15 cellular contexts compared by ENCODE assay signal in the genomic region with DNA sequence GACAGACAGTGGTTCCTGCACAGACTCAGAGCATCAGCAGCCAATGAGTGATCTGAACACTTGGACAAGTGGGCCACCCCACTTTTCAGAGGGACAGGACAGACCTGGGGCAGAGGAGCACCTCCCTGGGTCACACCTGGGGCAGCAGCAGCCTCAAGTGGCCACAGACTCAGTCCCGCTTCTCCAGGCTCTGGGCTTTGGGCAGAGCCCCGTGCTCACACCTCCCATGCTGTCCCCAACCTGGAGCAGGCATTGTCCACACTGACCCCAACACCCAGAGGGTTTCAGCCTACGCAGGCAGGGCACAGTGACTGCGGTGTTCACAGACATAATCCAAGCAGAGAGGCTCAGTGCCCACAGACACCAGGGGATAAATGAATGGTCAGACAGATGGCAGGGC.
DNase-seq lines count a peak whose midpoint lies in the region; ATAC-seq and TF ChIP-seq lines count a peak whose summit lies in the region.
"Had no signal": no experiment of that assay in that cellular context is flagged by ENCODE, and none has a peak within 500 bp of the region (broad histone marks: within the 10 kb centered on the region; RNA-seq: fewer than 3 reads in every experiment).

No MANE protein-coding gene starts in this region.

- H3K27ac Mint-ChIP-seq in natural killer cell treated with Interleukin-12 subunit alpha and Interleukin-12 subunit beta and Interleukin-15 and Interleukin-18, amount 100 ng/mL, for 72 hours, result no peak overlapping the region
- no peak overlapping the region for H3K27ac Mint-ChIP-seq in natural killer cell
- no peak overlapping the region for H3K27ac Mint-ChIP-seq in CD8-positive, alpha-beta T cell

- H3K27me3 ChIP-seq in neuronal stem cell (ENCODE audit: control insufficient read depth in 3 of 3, insufficient read depth in 3 of 3, low read depth in 1 of 3, low read length in 3 of 3), result no peaks in the 10 kb centered on the region
- H3K27me3 ChIP-seq in CD8-positive, alpha-beta T cell (ENCODE audit: insufficient read depth, low read length), result peaks cover 3% of the 10 kb centered on the region
- H3K27me3 ChIP-seq: BLaER1 had no signal

- H3K36me3 Mint-ChIP-seq in natural killer cell treated with Interleukin-12 subunit alpha and Interleukin-12 subunit beta and Interleukin-15 and Interleukin-18, amount 100 ng/mL, for 72 hours, result peaks cover 4% of the 10 kb centered on the region
- no peaks in the 10 kb centered on the region for H3K36me3 Mint-ChIP-seq in natural killer cell
- no peaks in the 10 kb centered on the region for H3K36me3 Mint-ChIP-seq in CD8-positive, alpha-beta T cell
- H3K36me3 Mint-ChIP-seq: CD14-positive monocyte; CD4-positive, alpha-beta memory T cell had no signal

- H2BK120ac ChIP-seq in neuronal stem cell (ENCODE audit: low read depth, low read length), result no peak overlapping the region

- H3K14ac ChIP-seq in neuronal stem cell (ENCODE audit: low read length), result no peak overlapping the region

- peak; percentile 34 to 55 for ATAC-seq in natural killer cell treated with Interleukin-12 subunit alpha and Interleukin-12 subunit beta and Interleukin-15 and Interleukin-18, amount 100 ng/mL, for 72 hours
- ATAC-seq in natural killer cell, result no peak
- ATAC-seq in esophagus mucosa, result peak; percentile 26
- no peak for ATAC-seq in CD8-positive, alpha-beta T cell
- ATAC-seq: GM12878 had no signal

- no peak overlapping the region for H3K4me3 ChIP-seq in neuronal stem cell (ENCODE audit: low read length in 2 of 2)
- no peak overlapping the region for H3K4me3 ChIP-seq in CD8-positive, alpha-beta T cell (ENCODE audit: low read depth, low read length)
- H3K4me3 ChIP-seq: BLaER1, GM12878, HAP-1 had no signal

- DNase-seq in natural killer cell treated with Interleukin-12 subunit alpha and Interleukin-12 subunit beta and Interleukin-15 and Interleukin-18, amount 100 ng/mL, for 72 hours (ENCODE audit: low spot score), result no peak
- no peak for DNase-seq in natural killer cell
- DNase-seq in neuronal stem cell (ENCODE audit: low spot score), result no peak
- DNase-seq in erythroblast (lab: John Stamatoyannopoulos, UW), result no peak
- no peak for DNase-seq in activated CD4-positive, alpha-beta T cell treated with anti-CD3 and anti-CD28 coated beads for 48 hours
- DNase-seq in CD8-positive, alpha-beta T cell, result no peak
- DNase-seq: 8988T; Calu3; CD4-positive, alpha-beta memory T cell; DMS79 treated with DMSO at 0.1 percent for 48 hours had no signal

- no peak overlapping the region for H4K8ac ChIP-seq in neuronal stem cell (ENCODE audit: low read depth, low read length)

- peaks cover 0 to 2% of the 10 kb centered on the region in 2 donors for H3K9me3 ChIP-seq in neuronal stem cell (replicated peaks in 1 of 2; ENCODE audit: control insufficient read depth in 2 of 2, insufficient read depth in 1 of 2, low read depth in 1 of 2, low read length in 2 of 2)
- no peaks in the 10 kb centered on the region for H3K9me3 ChIP-seq in CD8-positive, alpha-beta T cell (ENCODE audit: low read length)
- H3K9me3 ChIP-seq: BLaER1, HAP-1 had no signal

- no peak overlapping the region for H3K4me3 Mint-ChIP-seq in natural killer cell treated with Interleukin-12 subunit alpha and Interleukin-12 subunit beta and Interleukin-15 and Interleukin-18, amount 100 ng/mL, for 72 hours
- H3K4me3 Mint-ChIP-seq in natural killer cell, result no peak overlapping the region
- no peak overlapping the region for H3K4me3 Mint-ChIP-seq in CD8-positive, alpha-beta T cell
- H3K4me3 Mint-ChIP-seq: CD14-positive monocyte; CD4-positive, alpha-beta memory T cell had no signal

- no peak for TF ChIP-seq POLR2A in erythroblast (IDR thresholded peaks at IDR 0.05; ENCODE audit: low read length)

- intact Hi-C loops in natural killer cell (cut with micrococcal nuclease), result no loop called here
- intact Hi-C loops in CD8-positive, alpha-beta T cell (cut with DNase I, micrococcal nuclease), result no loop called here

- H2BK15ac ChIP-seq in neuronal stem cell (ENCODE audit: low read length), result no peak overlapping the region

- H3K36me3 ChIP-seq in neuronal stem cell (replicated peaks in 1 of 2; ENCODE audit: control insufficient read depth in 2 of 2, insufficient read depth in 2 of 2, low read length in 2 of 2), result no peaks in the 10 kb centered on the region
- no peaks in the 10 kb centered on the region for H3K36me3 ChIP-seq in CD8-positive, alpha-beta T cell (ENCODE audit: insufficient read depth, low read length)
- H3K36me3 ChIP-seq: BLaER1, HAP-1 had no signal

- H3K9me3 Mint-ChIP-seq in natural killer cell treated with Interleukin-12 subunit alpha and Interleukin-12 subunit beta and Interleukin-15 and Interleukin-18, amount 100 ng/mL, for 72 hours, result peaks cover 3% of the 10 kb centered on the region
- H3K9me3 Mint-ChIP-seq in natural killer cell, result no peaks in the 10 kb centered on the region
- no peaks in the 10 kb centered on the region for H3K9me3 Mint-ChIP-seq in CD8-positive, alpha-beta T cell
- H3K9me3 Mint-ChIP-seq: CD4-positive, alpha-beta memory T cell had no signal

- H4K91ac ChIP-seq in neuronal stem cell (ENCODE audit: low read depth, low read length, poor library complexity), result no peak overlapping the region

- no peaks in the 10 kb centered on the region for H3K4me1 Mint-ChIP-seq in natural killer cell treated with Interleukin-12 subunit alpha and Interleukin-12 subunit beta and Interleukin-15 and Interleukin-18, amount 100 ng/mL, for 72 hours (ENCODE audit: low read depth in 2 of 2)
- no peaks in the 10 kb centered on the region for H3K4me1 Mint-ChIP-seq in natural killer cell
- no peaks in the 10 kb centered on the region for H3K4me1 Mint-ChIP-seq in CD8-positive, alpha-beta T cell (ENCODE audit: low read depth)
- H3K4me1 Mint-ChIP-seq: CD14-positive monocyte; CD4-positive, alpha-beta memory T cell had no signal

- H3K4ac ChIP-seq in neuronal stem cell (ENCODE audit: low read length), result no peak overlapping the region

- CTCF ChIA-PET in CD8-positive, alpha-beta T cell (lab: Charles Lee), result no interaction called here

- peak overlapping the region; percentile 59 for H2BK12ac ChIP-seq in neuronal stem cell (ENCODE audit: low read length)

- no peaks in the 10 kb centered on the region for H3K79me1 ChIP-seq in neuronal stem cell (ENCODE audit: low read depth, low read length)

- TF ChIP-seq CTCF in natural killer cell (IDR thresholded peaks at IDR 0.05), result no peak
- no peak for TF ChIP-seq CTCF in CD8-positive, alpha-beta T cell (IDR thresholded peaks at IDR 0.05)

- H2AK5ac ChIP-seq in neuronal stem cell (ENCODE audit: low read depth, low read length), result peak overlapping the region; percentile 47

- H3K23ac ChIP-seq in neuronal stem cell (ENCODE audit: low read depth, low read length, poor library complexity), result no peak overlapping the region

- no peak overlapping the region for H2AFZ ChIP-seq in neuronal stem cell (ENCODE audit: low read length)

- H3K27me3 Mint-ChIP-seq in natural killer cell treated with Interleukin-12 subunit alpha and Interleukin-12 subunit beta and Interleukin-15 and Interleukin-18, amount 100 ng/mL, for 72 hours, result peaks cover 18 to 21% of the 10 kb centered on the region in 2 donors
- H3K27me3 Mint-ChIP-seq in natural killer cell (ENCODE audit: low read depth in 2 of 2), result peaks cover 15 to 23% of the 10 kb centered on the region in 2 donors
- H3K27me3 Mint-ChIP-seq in CD8-positive, alpha-beta T cell (ENCODE audit: low read depth), result peaks cover 11% of the 10 kb centered on the region

- no peak overlapping the region for H3K27ac ChIP-seq in neuronal stem cell (replicated peaks; ENCODE audit: low read length)
- H3K27ac ChIP-seq in CD8-positive, alpha-beta T cell (ENCODE audit: low read depth, low read length), result no peak overlapping the region
- H3K27ac ChIP-seq: BLaER1 had no signal

- WGBS in neuronal stem cell (ENCODE audit: extremely low coverage in 2 of 2, insufficient read length in 2 of 2, insufficient replicate concordance in 1 of 2), 2 donors, result no CpG with 5 or more reads among the region's 4 CpGs

- peak overlapping the region; percentile 39 for H3K18ac ChIP-seq in neuronal stem cell (ENCODE audit: low read length)

- peaks cover 7 to 43% of the 10 kb centered on the region in 2 donors for H3K4me1 ChIP-seq in neuronal stem cell (ENCODE audit: control insufficient read depth in 2 of 2, insufficient read depth in 1 of 2, low read depth in 1 of 2, low read length in 2 of 2)
- H3K4me1 ChIP-seq in CD8-positive, alpha-beta T cell (ENCODE audit: insufficient read depth, low read length), result no peaks in the 10 kb centered on the region
- H3K4me1 ChIP-seq: HAP-1 had no signal

- no peak overlapping the region for H3K4me2 ChIP-seq in neuronal stem cell (ENCODE audit: insufficient read depth, low read length, poor library complexity, severe bottlenecking)
- H3K4me2 ChIP-seq: BLaER1 had no signal

- H3K9ac ChIP-seq in neuronal stem cell (ENCODE audit: low read depth, low read length, poor library complexity), result no peak overlapping the region
- H3K9ac ChIP-seq: BLaER1 had no signal

- no peak overlapping the region for H2BK5ac ChIP-seq in neuronal stem cell (ENCODE audit: low read length)

- POLR2A ChIA-PET in CD8-positive, alpha-beta T cell (lab: Charles Lee), result no interaction called here

Comparison
In these comparisons a context has a peak if more than half of its experiments do, and no peak if none do; other contexts are left out.
1. ATAC-seq: peak in natural killer cell treated with Interleukin-12 subunit alpha and Interleukin-12 subunit beta and Interleukin-15 and Interleukin-18, amount 100 ng/mL, for 72 hours (2 of 2) and esophagus mucosa (single experiment); none in natural killer cell (0 of 3) and CD8-positive, alpha-beta T cell (single experiment).